27 cellular contexts compared by ENCODE assay signal in genomic region chr18:36397033-36397432, GRCh38.
"Had no signal": no experiment of that assay in that cellular context is flagged by ENCODE, and none has a peak within 500 bp of the region (broad histone marks: within the 10 kb centered on the region; RNA-seq: fewer than 3 reads in every experiment).

No MANE protein-coding gene starts in this region.

- H3K79me2 ChIP-seq: hepatocyte had no signal

- H3K9me3 ChIP-seq: thyroid gland, vagina had no signal

- H3K27me3 ChIP-seq: brain microvascular endothelial cell, hepatocyte, thyroid gland, upper lobe of left lung, vagina had no signal

- ATAC-seq: activated CD4-positive, alpha-beta T cell treated with anti-CD3 and anti-CD28 coated beads for 36 hours; activated T-cell treated with anti-CD3 and anti-CD28 coated beads, Interleukin-2, amount 50 U/mL, for 72 hours; esophagus mucosa; natural killer cell treated with Interleukin-12 subunit alpha and Interleukin-12 subunit beta and Interleukin-15 and Interleukin-18, amount 100 ng/mL, for 72 hours; sciatic nerve; stimulated activated memory B cell treated with anti-CD40 and anti-IgM and Interleukin-4, amounts not matched to agents 10 μg/mL and 1 μg/mL and 100 μg/mL, for 72 hours; stimulated activated naive CD8-positive, alpha-beta T cell treated with anti-CD3 and anti-CD28 coated beads, Interleukin-15, amount 100 ng/mL, for 72 hours had no signal

- H3K36me3 ChIP-seq: brain microvascular endothelial cell, thyroid gland, upper lobe of left lung, vagina had no signal

- H3K4me2 ChIP-seq: hepatocyte, smooth muscle cell had no signal

- H3K4me1 ChIP-seq: thyroid gland, upper lobe of left lung, vagina had no signal

- H2AFZ ChIP-seq: hepatocyte had no signal

- DNase-seq: activated CD4-positive, alpha-beta T cell treated with anti-CD3 and anti-CD28 coated beads for 36 hours; activated CD4-positive, CD25-positive, alpha-beta regulatory T cell; activated effector memory CD4-positive, alpha-beta T cell treated with Interleukin-2 at 50 U/mL for 16 hours; activated naive CD4-positive, alpha-beta T cell treated with anti-CD3 and anti-CD28 coated beads, Interleukin-2, amount 10 ng/mL, durations not matched to agents 7 days and 5 days; activated T-cell treated with anti-CD3 and anti-CD28 coated beads for 4 hours; activated T-cell treated with anti-CD3 and anti-CD28 coated beads, Interleukin-2, amount 50 U/mL, for 72 hours; amniotic stem cell; brain microvascular endothelial cell; endodermal cell; foreskin fibroblast; islet precursor cell; midbrain; stimulated activated CD4-positive, alpha-beta T cell treated with anti-CD3 and anti-CD28 coated beads, Interleukin-1b, Interleukin-23, amount 100 ng/mL, for 48 hours; stimulated activated CD4-positive, alpha-beta T cell treated with anti-CD3 and anti-CD28 coated beads, Interleukin-4, amount 100 ng/mL, for 4 hours; stimulated activated CD8-positive, alpha-beta memory T cell treated with anti-CD3 and anti-CD28 coated beads, Interleukin-4, amount 100 ng/mL, for 48 hours; stimulated activated naive CD8-positive, alpha-beta T cell treated with anti-CD3 and anti-CD28 coated beads, Interleukin-15, amount 100 ng/mL, for 72 hours; substantia nigra; T-helper 1 cell; thyroid gland; upper lobe of left lung had no signal

- H3K4me3 ChIP-seq: hepatocyte, smooth muscle cell, thyroid gland, upper lobe of left lung, vagina had no signal

- H3K27ac ChIP-seq: brain microvascular endothelial cell, hepatocyte, thyroid gland, upper lobe of left lung, vagina had no signal
